9 cellular contexts compared by ENCODE assay signal in genomic region chr2:190637903-190638618, GRCh38. TPM values are rescaled to one million over a fixed set of nuclear protein-coding genes. Genes with fewer than 3 reads are reported as not detected.
A peak's percentile ranks its signal among the peaks of the same experiment; 100 is the strongest.
DNase-seq lines count a peak whose midpoint lies in the region; ATAC-seq and TF ChIP-seq lines count a peak whose summit lies in the region.
"Had no signal": no experiment of that assay in that cellular context is flagged by ENCODE, and none has a peak within 500 bp of the region (broad histone marks: within the 10 kb centered on the region; RNA-seq: fewer than 3 reads in every experiment).

No MANE protein-coding gene starts in this region.

- no peaks in the 10 kb centered on the region for H3K9me3 ChIP-seq in adrenal gland (replicated peaks in 1 of 3)
- H3K9me3 ChIP-seq in right atrium auricular region, result no peaks in the 10 kb centered on the region

- ATAC-seq in HG03095 (IDR thresholded peaks at IDR 0.05; ENCODE audit: unreplicated experiment), result no peak
- ATAC-seq in omental fat pad (ENCODE audit: low FRiP score), result no peak
- ATAC-seq in HG03196 (IDR thresholded peaks at IDR 0.05; ENCODE audit: unreplicated experiment), result no peak

- intact Hi-C loops in adrenal gland (cut with DNase I), result no loop called here

- 61 to 68% (median 65%) methylated on average over 8 of the region's 8 CpGs for WGBS in adrenal gland, 4 donors

- TF ChIP-seq CTCF in adrenal gland (IDR thresholded peaks at IDR 0.05) (no peak), right atrium auricular region (IDR thresholded peaks at IDR 0.05) (no peak), omental fat pad (IDR thresholded peaks at IDR 0.05) (no peak)

- no peak for TF ChIP-seq POLR2A in adrenal gland (IDR thresholded peaks at IDR 0.05)

- H3K4me1 ChIP-seq in adrenal gland (replicated peaks in 1 of 2), result peaks cover 0 to 19% of the 10 kb centered on the region in 2 donors
- peaks cover 0 to 49% of the 10 kb centered on the region in 2 donors for H3K4me1 ChIP-seq in right atrium auricular region

- H3K27ac ChIP-seq in adrenal gland (peak overlapping the region in 2 of 5 donors; percentile 18 to 62), right atrium auricular region (peak overlapping the region; percentile 52 to 74)

- DNase-seq in C1 segment of cervical spinal cord (lab: John Stamatoyannopoulos, UW) (peak in 9 of 14 donors; percentile 24 to 76 (median 35)), adrenal gland (peak in 6 of 7 donors; percentile 20 to 78 (median 44)), right atrium auricular region (ENCODE audit: low spot score) (peak; percentile 83), putamen (ENCODE audit: low spot score) (peak; percentile 76), omental fat pad (ENCODE audit: low spot score) (no peak)
- no peak for DNase-seq in stimulated activated CD4-positive, alpha-beta T cell treated with anti-CD3 and anti-CD28 coated beads, Interleukin-2, amount 100 ng/mL, for 24 hours
- DNase-seq: CD4-positive, alpha-beta memory T cell had no signal

- H3K4me3 ChIP-seq in adrenal gland (no peak overlapping the region), right atrium auricular region (no peak overlapping the region)

- H3K36me3 ChIP-seq in adrenal gland (replicated peaks in 1 of 2), result no peaks in the 10 kb centered on the region
- H3K36me3 ChIP-seq in right atrium auricular region, result no peaks in the 10 kb centered on the region

- H3K27me3 ChIP-seq in adrenal gland, result no peaks in the 10 kb centered on the region
- H3K27me3 ChIP-seq in right atrium auricular region, result no peaks in the 10 kb centered on the region

RNA-seq across cellular contexts. Expression of gene NAB1, which starts 10.8 kb away (rescaled TPM):
- total RNA-seq in adrenal gland (10 to 100 TPM; 19.3 to 43.7 (median 29.9) TPM), right atrium auricular region (10 to 100 TPM; 37.0 to 64.4 TPM), omental fat pad (10 to 100 TPM; 50.7 to 83.5 (median 58.5) TPM)
- 10 to 100 TPM; 13.0 to 29.9 (median 15.9) TPM for polyA plus RNA-seq in adrenal gland

Comparison
In these comparisons a context has a peak if more than half of its experiments do, and no peak if none do; other contexts are left out.
1. DNase-seq: peak in C1 segment of cervical spinal cord (9 of 14), adrenal gland (6 of 7), right atrium auricular region (single experiment) and putamen (single experiment); none in omental fat pad (single experiment) and stimulated activated CD4-positive, alpha-beta T cell treated with anti-CD3 and anti-CD28 coated beads, Interleukin-2, amount 100 ng/mL, for 24 hours (0 of 2).